Comparison of ENCODE assay signal across 1 cellular context in genomic region chr6:102028173-102028572, GRCh38.
TF ChIP-seq lines count a peak whose summit lies in the region.

No MANE protein-coding gene starts in this region.

TF ChIP-seq in K562, 482 proteins besides CTCF, POLR2A, EP300 and RAD21 (continued from another document):
- TF ChIP-seq SIN3B (IDR thresholded peaks at IDR 0.05; ENCODE audit: low read depth): no peak
